8 cellular contexts compared by ENCODE assay signal in genomic region chr11:88103337-88104206, GRCh38.
A peak's percentile ranks its signal among the peaks of the same experiment; 100 is the strongest.
DNase-seq lines count a peak whose midpoint lies in the region; ATAC-seq and TF ChIP-seq lines count a peak whose summit lies in the region.

No MANE protein-coding gene starts in this region.

- no peaks in the 10 kb centered on the region for H3K4me1 Mint-ChIP-seq in endothelial cell (ENCODE audit: unreplicated experiment)

- no peak overlapping the region for H2BK120ac ChIP-seq in trophoblast cell (ENCODE audit: insufficient read depth, low read length, poor library complexity)

- no peak overlapping the region for H3K4ac ChIP-seq in trophoblast cell (ENCODE audit: low read depth, low read length)

- no CpG with 5 or more reads among the region's 9 CpGs for WGBS in trophoblast cell (ENCODE audit: extremely low coverage, insufficient coverage, insufficient read length)

- H3K14ac ChIP-seq in trophoblast cell (ENCODE audit: low read length): no peak overlapping the region

- H3F3A ChIP-seq in SU-DHL-6 (ENCODE audit: insufficient read depth): no peaks in the 10 kb centered on the region

- H3K79me2 ChIP-seq in SU-DHL-6 (ENCODE audit: insufficient read depth, low read length): no peaks in the 10 kb centered on the region
- H3K79me2 ChIP-seq in trophoblast cell (ENCODE audit: control insufficient read depth, insufficient read depth, low read length, poor library complexity): no peaks in the 10 kb centered on the region

- no peak overlapping the region for H2AK5ac ChIP-seq in trophoblast cell (ENCODE audit: low read length)

- ATAC-seq in GM21825 (IDR thresholded peaks at IDR 0.05; ENCODE audit: unreplicated experiment): peak; percentile 87

- no peaks in the 10 kb centered on the region for H3K9me3 ChIP-seq in SU-DHL-6 (ENCODE audit: insufficient read depth, low read length)
- H3K9me3 ChIP-seq in trophoblast cell (ENCODE audit: insufficient read depth, low read depth, low read length): no peaks in the 10 kb centered on the region

- in situ Hi-C loops in ACHN (cut with HindIII; ENCODE audit: low pct_ligation_motif_present, low pct_unique_long_range_greater_than_20kb, low sequenced_read_pairs): no loop called here
- in situ Hi-C loops in G401 (cut with HindIII; ENCODE audit: low sequenced_read_pairs): no loop called here

- peak; percentile 56 for TF ChIP-seq RAD21 in Ishikawa (IDR thresholded peaks at IDR 0.05; ENCODE audit: low read depth)

- no peaks in the 10 kb centered on the region for H3K27me3 Mint-ChIP-seq in endothelial cell (ENCODE audit: unreplicated experiment)

- H2AFZ ChIP-seq in SU-DHL-6 (ENCODE audit: low read depth, low read length, severe bottlenecking) (no peak overlapping the region), trophoblast cell (ENCODE audit: insufficient read depth, low read length, poor library complexity) (no peak overlapping the region)

- no peaks in the 10 kb centered on the region for H3K27me3 ChIP-seq in SU-DHL-6 (ENCODE audit: low read length)
- H3K27me3 ChIP-seq in trophoblast cell (ENCODE audit: insufficient read depth, low read length): no peaks in the 10 kb centered on the region

- peaks cover 9% of the 10 kb centered on the region for H3K36me3 Mint-ChIP-seq in endothelial cell (ENCODE audit: low read depth, unreplicated experiment)

- H3K4me3 ChIP-seq in SU-DHL-6 (ENCODE audit: insufficient read depth, low read length, poor library complexity, severe bottlenecking): no peak overlapping the region
- H3K4me3 ChIP-seq in trophoblast cell (ENCODE audit: low read depth, low read length): no peak overlapping the region

- no peak overlapping the region for H4K8ac ChIP-seq in trophoblast cell (ENCODE audit: low read depth, low read length)

- H3K23ac ChIP-seq in trophoblast cell (ENCODE audit: low read length): no peak overlapping the region

- H3K36me3 ChIP-seq in SU-DHL-6 (ENCODE audit: low read length) (no peaks in the 10 kb centered on the region), trophoblast cell (ENCODE audit: control insufficient read depth in 1 of 2, insufficient read depth in 2 of 2, low read length in 2 of 2) (no peaks in the 10 kb centered on the region)

- no peaks in the 10 kb centered on the region for H3K9me2 ChIP-seq in SU-DHL-6 (replicated peaks; ENCODE audit: insufficient read depth, low read length)

- H3K4me2 ChIP-seq in SU-DHL-6 (ENCODE audit: low read depth, low read length, poor library complexity, severe bottlenecking) (no peak overlapping the region), trophoblast cell (ENCODE audit: low read length) (no peak overlapping the region)

- H3K27ac ChIP-seq in SU-DHL-6 (ENCODE audit: low read depth, low read length) (no peak overlapping the region), trophoblast cell (ENCODE audit: low read depth, low read length) (no peak overlapping the region)

- H3K27ac Mint-ChIP-seq in endothelial cell (ENCODE audit: unreplicated experiment): no peak overlapping the region

- TF ChIP-seq EP300 in Ishikawa (IDR thresholded peaks at IDR 0.05; ENCODE audit: borderline replicate concordance): no peak

- no peaks in the 10 kb centered on the region for H3K9me3 Mint-ChIP-seq in endothelial cell (ENCODE audit: unreplicated experiment)

- H2BK5ac ChIP-seq in trophoblast cell (ENCODE audit: low read depth, low read length, poor library complexity): no peak overlapping the region

- H3K4me1 ChIP-seq in trophoblast cell (ENCODE audit: control insufficient read depth in 1 of 2, insufficient read depth in 2 of 2, low read length in 2 of 2): no peaks in the 10 kb centered on the region

- peak; percentile 77 for TF ChIP-seq CTCF in SU-DHL-6 (IDR thresholded peaks at IDR 0.05; ENCODE audit: insufficient read depth, low read length, poor library complexity, severe bottlenecking)
- TF ChIP-seq CTCF in endothelial cell (IDR thresholded peaks at IDR 0.05; ENCODE audit: unreplicated experiment): peak; percentile 51

- peak; percentile 98 for DNase-seq in ACHN
- peak; percentile 46 for DNase-seq in G401 (ENCODE audit: low spot score)
- DNase-seq in endothelial cell (ENCODE audit: low spot score): peak; percentile 67
- peak; percentile 55 to 84 for DNase-seq in trophoblast cell
- no peak for DNase-seq in NCI-H2227 treated with DMSO at 0.1 percent for 48 hours (lab: John Stamatoyannopoulos, UW)

- no peak overlapping the region for H3K18ac ChIP-seq in trophoblast cell (ENCODE audit: low read length)

- H2BK12ac ChIP-seq in trophoblast cell (ENCODE audit: low read length): no peak overlapping the region

- H3K9ac ChIP-seq in SU-DHL-6 (ENCODE audit: low read length) (no peak overlapping the region), trophoblast cell (ENCODE audit: low read length) (no peak overlapping the region)

- no peak overlapping the region for H3K4me3 Mint-ChIP-seq in endothelial cell (ENCODE audit: unreplicated experiment)

- H4K91ac ChIP-seq in trophoblast cell (ENCODE audit: low read depth, low read length): no peak overlapping the region

- H3K79me1 ChIP-seq in trophoblast cell (ENCODE audit: low read length): no peaks in the 10 kb centered on the region

- no peak overlapping the region for H4K12ac ChIP-seq in trophoblast cell (ENCODE audit: low read depth, low read length)

- no peaks in the 10 kb centered on the region for H4K20me1 ChIP-seq in SU-DHL-6 (ENCODE audit: low read depth, low read length)

TF ChIP-seq in Ishikawa, 13 proteins besides CTCF, POLR2A, EP300 and RAD21:
- no peak for TF ChIP-seq TAF1 (IDR thresholded peaks at IDR 0.05; ENCODE audit: low read depth)
- TF ChIP-seq CREB1 (IDR thresholded peaks at IDR 0.05; ENCODE audit: low read depth): no peak
- TF ChIP-seq MAX (IDR thresholded peaks at IDR 0.05): no peak
- TF ChIP-seq CEBPB (IDR thresholded peaks at IDR 0.05): no peak
